Comparison of ENCODE assay signal across 9 cellular contexts in genomic region chr5:150486402-150487198, GRCh38. TPM values are rescaled to one million over a fixed set of nuclear protein-coding genes. Genes with fewer than 3 reads are reported as not detected.
DNase-seq lines count a peak whose midpoint lies in the region; ATAC-seq and TF ChIP-seq lines count a peak whose summit lies in the region.
"Had no signal": no experiment of that assay in that cellular context is flagged by ENCODE, and none has a peak within 500 bp of the region (broad histone marks: within the 10 kb centered on the region; RNA-seq: fewer than 3 reads in every experiment).

No MANE protein-coding gene starts in this region.

- no peaks in the 10 kb centered on the region for H3K27me3 ChIP-seq in left lung

- peak overlapping the region; percentile 28 for H3K27ac Mint-ChIP-seq in activated CD4-positive, alpha-beta T cell treated with anti-CD3 and anti-CD28 coated beads for 36 hours
- H3K27ac Mint-ChIP-seq in dendritic cell treated with granulocyte-macrophage colony-stimulating factor and Interleukin-4, amounts not matched to agents 40 ng/mL and 50 ng/mL, for 4 days, result peak overlapping the region; percentile 83

- CTCF ChIA-PET in activated CD4-positive, alpha-beta T cell treated with anti-CD3 and anti-CD28 coated beads for 36 hours (lab: Charles Lee), result interaction anchor here (0.6 kb wide), 1 partner anchor 31 kb away, joined by 4 read pairs; no protein-coding TSS in a partner anchor

- POLR2A ChIA-PET in activated CD4-positive, alpha-beta T cell treated with anti-CD3 and anti-CD28 coated beads for 36 hours (lab: Charles Lee), result no interaction called here

- peak; percentile 43 for ATAC-seq in activated CD4-positive, alpha-beta T cell treated with anti-CD3 and anti-CD28 coated beads for 36 hours
- ATAC-seq in left lung (peak; percentile 46), GM19328 (IDR thresholded peaks at IDR 0.05; ENCODE audit: unreplicated experiment) (no peak)

- intact Hi-C loops in activated CD4-positive, alpha-beta T cell treated with anti-CD3 and anti-CD28 coated beads for 36 hours (cut with DNase I, micrococcal nuclease), result no loop called here
- intact Hi-C loops in dendritic cell treated with granulocyte-macrophage colony-stimulating factor and Interleukin-4, amounts not matched to agents 40 ng/mL and 50 ng/mL, for 4 days (cut with micrococcal nuclease), result no loop called here
- intact Hi-C loops in left lung (cut with DNase I), result no loop called here

- H3K4me3 ChIP-seq in left lung, result peak overlapping the region; percentile 65 to 85

- H3K4me3 Mint-ChIP-seq in activated CD4-positive, alpha-beta T cell treated with anti-CD3 and anti-CD28 coated beads for 36 hours, result peak overlapping the region; percentile 65
- peak overlapping the region; percentile 68 for H3K4me3 Mint-ChIP-seq in dendritic cell treated with granulocyte-macrophage colony-stimulating factor and Interleukin-4, amounts not matched to agents 40 ng/mL and 50 ng/mL, for 4 days

- peaks cover 0 to 8% of the 10 kb centered on the region in 2 donors for H3K36me3 ChIP-seq in left lung

- H3K4me1 ChIP-seq in left lung, result peaks cover 48 to 61% of the 10 kb centered on the region in 2 donors

- H3K27me3 Mint-ChIP-seq in activated CD4-positive, alpha-beta T cell treated with anti-CD3 and anti-CD28 coated beads for 36 hours, result peaks cover 8% of the 10 kb centered on the region
- H3K27me3 Mint-ChIP-seq in dendritic cell treated with granulocyte-macrophage colony-stimulating factor and Interleukin-4, amounts not matched to agents 40 ng/mL and 50 ng/mL, for 4 days, result peaks cover 8% of the 10 kb centered on the region

- DNase-seq in NCI-H1417 (lab: John Stamatoyannopoulos, UW), result peak; percentile 36 to 79 (median 62)
- no peak for DNase-seq in NCI-H1417 treated with DMSO at 0.1 percent for 48 hours (lab: John Stamatoyannopoulos, UW)
- peak; percentile 59 for DNase-seq in LHCN-M2 (ENCODE audit: low read depth)
- peak; percentile 57 for DNase-seq in activated CD4-positive, alpha-beta T cell treated with anti-CD3 and anti-CD28 coated beads for 36 hours
- peak; percentile 77 to 88 for DNase-seq in left lung
- DNase-seq in stimulated activated CD4-positive, alpha-beta T cell treated with anti-CD3 and anti-CD28 coated beads, Interleukin-4, amount 100 ng/mL, for 24 hours, result peak; percentile 27
- DNase-seq: DND-41 had no signal

- no peaks in the 10 kb centered on the region for H3K9me3 Mint-ChIP-seq in activated CD4-positive, alpha-beta T cell treated with anti-CD3 and anti-CD28 coated beads for 36 hours (ENCODE audit: low read depth)
- no peaks in the 10 kb centered on the region for H3K9me3 Mint-ChIP-seq in dendritic cell treated with granulocyte-macrophage colony-stimulating factor and Interleukin-4, amounts not matched to agents 40 ng/mL and 50 ng/mL, for 4 days

- TF ChIP-seq CTCF in left lung (IDR thresholded peaks at IDR 0.05), result no peak

- peak overlapping the region; percentile 93 to 97 for H3K27ac ChIP-seq in left lung

- no peaks in the 10 kb centered on the region for H3K9me3 ChIP-seq in left lung

- no peaks in the 10 kb centered on the region for H3K36me3 Mint-ChIP-seq in activated CD4-positive, alpha-beta T cell treated with anti-CD3 and anti-CD28 coated beads for 36 hours (ENCODE audit: low read depth)
- H3K36me3 Mint-ChIP-seq in dendritic cell treated with granulocyte-macrophage colony-stimulating factor and Interleukin-4, amounts not matched to agents 40 ng/mL and 50 ng/mL, for 4 days (ENCODE audit: low read depth), result peaks cover 6% of the 10 kb centered on the region

- peaks cover 8% of the 10 kb centered on the region for H3K4me1 Mint-ChIP-seq in activated CD4-positive, alpha-beta T cell treated with anti-CD3 and anti-CD28 coated beads for 36 hours
- H3K4me1 Mint-ChIP-seq in dendritic cell treated with granulocyte-macrophage colony-stimulating factor and Interleukin-4, amounts not matched to agents 40 ng/mL and 50 ng/mL, for 4 days (ENCODE audit: low read depth), result peaks cover 60% of the 10 kb centered on the region

RNA-seq across cellular contexts. Expression of gene NDST1, which starts 21.3 kb away (rescaled TPM):
- total RNA-seq in LHCN-M2 (2014; rRNA removed) (78.6 and 83.6 TPM in 2 replicates), left lung (100 to 1,000 TPM in 1 of 2 donors, 10 to 100 TPM in 1; 89.3 to 100 TPM)
- 139 TPM for polyA plus RNA-seq in LHCN-M2 (2012)
- 1 to 10 TPM; 5.1 to 5.5 TPM for total RNA-seq in activated CD4-positive, alpha-beta T cell treated with anti-CD3 and anti-CD28 coated beads for 36 hours

RNA-seq across cellular contexts. Expression of gene RPS14, which starts 37.1 kb away (rescaled TPM):
- total RNA-seq in LHCN-M2 (2014; rRNA removed) (2,061 and 2,574 TPM in 2 replicates), left lung (1,000 to 10,000 TPM; 1,428 to 1,504 TPM)
- 3,886 TPM for polyA plus RNA-seq in LHCN-M2 (2012)
- 1,000 to 10,000 TPM; 2,270 to 3,312 TPM for total RNA-seq in activated CD4-positive, alpha-beta T cell treated with anti-CD3 and anti-CD28 coated beads for 36 hours

Comparison
In these comparisons a context has a peak if more than half of its experiments do, and no peak if none do; other contexts are left out.
1. RNA of gene NDST1, which starts 21.3 kb away (total RNA-seq): 89.3 to 100 TPM in left lung and 78.6 to 83.6 TPM in LHCN-M2; 5.1 to 5.5 TPM in activated CD4-positive, alpha-beta T cell treated with anti-CD3 and anti-CD28 coated beads for 36 hours; every median in the first group is over 10 times any median in the second.